Comparison of ENCODE assay signal across 20 cellular contexts in the genomic region with DNA sequence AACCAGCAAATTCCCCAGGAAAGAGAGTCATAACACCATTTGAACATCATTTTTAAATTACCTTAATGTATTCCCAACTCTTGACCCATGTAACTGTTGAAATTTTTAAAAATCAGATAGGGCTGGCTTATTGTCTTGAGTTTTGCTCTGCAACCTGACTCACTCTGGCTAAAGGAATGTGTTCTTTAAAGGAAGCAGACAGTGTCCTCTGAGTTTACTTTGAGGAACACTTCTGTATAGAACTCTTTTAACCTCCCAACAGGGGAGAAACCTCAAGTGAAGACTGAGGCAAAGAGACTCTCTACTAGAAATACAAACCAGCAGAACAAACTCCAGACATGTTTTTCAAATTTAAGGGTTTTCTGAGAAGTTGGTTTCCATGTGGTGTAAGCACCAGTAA.
DNase-seq lines count a peak whose midpoint lies in the region; ATAC-seq, FAIRE-seq and TF ChIP-seq lines count a peak whose summit lies in the region.
"Had no signal": no experiment of that assay in that cellular context is flagged by ENCODE, and none has a peak within 500 bp of the region (broad histone marks: within the 10 kb centered on the region; RNA-seq: fewer than 3 reads in every experiment).

No MANE protein-coding gene starts in this region.

- peak; percentile 28 for DNase-seq in HCEC 1CT
- DNase-seq in astrocyte (ENCODE audit: low read depth): peak; percentile 35
- peak; percentile 15 for DNase-seq in kidney tubule cell (ENCODE audit: low spot score)
- peak; percentile 46 for DNase-seq in smooth muscle cell of the brain vasculature (ENCODE audit: low read depth, low spot score)
- DNase-seq in NCI-H2171 (lab: John Stamatoyannopoulos, UW): no peak
- DNase-seq: Calu3; DMS53; NCI-H1417 treated with DMSO at 0.1 percent for 48 hours; NCI-H1930; NCI-H446; NK-92 treated with Interleukin-12 subunit alpha and Interleukin-12 subunit beta, amount 100 ng/mL, for 24 hours; SIG-M5 had no signal

- H3K4me2 ChIP-seq in astrocyte (ENCODE audit: low read length): no peak overlapping the region

- no peak overlapping the region for H3K27ac ChIP-seq in astrocyte (ENCODE audit: low read depth, low read length)
- H3K27ac ChIP-seq: HL-60 had no signal

- peak overlapping the region; percentile 42 for H3K27ac Mint-ChIP-seq in astrocyte (ENCODE audit: unreplicated experiment)
- H3K27ac Mint-ChIP-seq: B cell had no signal

- no peaks in the 10 kb centered on the region for H3K27me3 ChIP-seq in astrocyte (ENCODE audit: insufficient read depth, low read length)

- peaks cover 6% of the 10 kb centered on the region for H3K4me1 ChIP-seq in astrocyte (ENCODE audit: insufficient read depth, low read length)

- H3K27me3 Mint-ChIP-seq in astrocyte (ENCODE audit: low read depth, unreplicated experiment): no peaks in the 10 kb centered on the region
- H3K27me3 Mint-ChIP-seq: B cell; CD4-positive, CD25-positive, alpha-beta regulatory T cell had no signal

- H3K36me3 Mint-ChIP-seq in astrocyte (ENCODE audit: low read depth, unreplicated experiment): no peaks in the 10 kb centered on the region

- H2AFZ ChIP-seq in astrocyte (ENCODE audit: low read depth, low read length): no peak overlapping the region

- peaks cover 37% of the 10 kb centered on the region for H3K4me1 Mint-ChIP-seq in astrocyte (ENCODE audit: low read depth, unreplicated experiment)

- no peaks in the 10 kb centered on the region for H4K20me1 ChIP-seq in astrocyte (ENCODE audit: insufficient read depth, low read length)

- FAIRE-seq in astrocyte (lab: Jason Lieb, UNC): no peak
- FAIRE-seq: G401.6, GM18507, HTR-8/SVneo had no signal

- H3K36me3 ChIP-seq in astrocyte (ENCODE audit: insufficient read depth, low read length): no peaks in the 10 kb centered on the region

- no peak overlapping the region for H3K9ac ChIP-seq in astrocyte (ENCODE audit: low read length)

- ATAC-seq in GM18505 (IDR thresholded peaks at IDR 0.05; ENCODE audit: unreplicated experiment): no peak
- ATAC-seq in HG03521 (IDR thresholded peaks at IDR 0.05; ENCODE audit: unreplicated experiment): no peak

- no peaks in the 10 kb centered on the region for H3K9me3 ChIP-seq in astrocyte (ENCODE audit: insufficient read depth, low read depth, low read length)

- H3K79me2 ChIP-seq in astrocyte (ENCODE audit: insufficient read depth, low read length): no peaks in the 10 kb centered on the region

- H3K4me3 Mint-ChIP-seq in astrocyte (ENCODE audit: unreplicated experiment): peak overlapping the region; percentile 34
- H3K4me3 Mint-ChIP-seq: B cell; CD4-positive, CD25-positive, alpha-beta regulatory T cell had no signal

- TF ChIP-seq POLR2A in GM18505 (IDR thresholded peaks at IDR 0.05; ENCODE audit: borderline replicate concordance, extremely low read depth, insufficient read depth, insufficient read length): no peak

- H3K9me3 Mint-ChIP-seq in astrocyte (ENCODE audit: unreplicated experiment): no peaks in the 10 kb centered on the region
- H3K9me3 Mint-ChIP-seq: CD4-positive, CD25-positive, alpha-beta regulatory T cell had no signal

- no peak for TF ChIP-seq CTCF in astrocyte (IDR thresholded peaks at IDR 0.05; ENCODE audit: insufficient read depth, low read depth, low read length)

- no peak overlapping the region for H3K4me3 ChIP-seq in astrocyte (ENCODE audit: insufficient read depth, low read depth, low read length)
